In genomic region chr19:3955688-3956087, GRCh38 we compare ENCODE assay signal across 31 cellular contexts. TPM values are rescaled to one million over a fixed set of nuclear protein-coding genes. Genes with fewer than 3 reads are reported as not detected.
"Had no signal": no experiment of that assay in that cellular context is flagged by ENCODE, and none has a peak within 500 bp of the region (broad histone marks: within the 10 kb centered on the region; RNA-seq: fewer than 3 reads in every experiment).

No MANE protein-coding gene starts in this region.

- H3K27ac ChIP-seq: dorsolateral prefrontal cortex, esophagus squamous epithelium, lower lobe of right lung, skin epidermis, suprapubic skin, vagina had no signal

- H3K9me3 ChIP-seq: esophagus squamous epithelium, heart right ventricle, lower lobe of right lung, suprapubic skin, vagina had no signal

- FAIRE-seq: colon had no signal

- ATAC-seq: activated CD4-positive, alpha-beta T cell treated with anti-CD3 and anti-CD28 coated beads for 36 hours; activated naive CD4-positive, alpha-beta T cell treated with anti-CD3 and anti-CD28 coated beads, Interleukin-2, amount 50 U/mL, for 72 hours; activated T-helper 17 cell treated with anti-CD3 and anti-CD28 coated beads, Interleukin-2, amount 50 U/mL, for 72 hours; effector memory CD8-positive, alpha-beta T cell; heart right ventricle; left cardiac atrium; lower lobe of right lung; stimulated activated effector memory CD8-positive, alpha-beta T cell treated with anti-CD3 and anti-CD28 coated beads, Interleukin-12 subunit alpha, Interleukin-12 subunit beta, amount 100 ng/mL, for 72 hours; stimulated activated naive CD8-positive, alpha-beta T cell treated with anti-CD3 and anti-CD28 coated beads, Interleukin-15, amount 100 ng/mL, for 72 hours; T-helper 17 cell had no signal

- H3K27me3 ChIP-seq: dorsolateral prefrontal cortex, esophagus squamous epithelium, heart right ventricle, suprapubic skin, vagina had no signal

- H3K4me3 ChIP-seq: dorsolateral prefrontal cortex, esophagus squamous epithelium, heart right ventricle, lower lobe of right lung, skin epidermis, suprapubic skin, vagina had no signal

- DNase-seq: activated B cell treated with CpG ODN at 0.5 μM for 24 hours; activated CD4-positive, alpha-beta T cell treated with anti-CD3 and anti-CD28 coated beads for 36 hours; activated CD4-positive, alpha-beta T cell treated with anti-CD3 and anti-CD28 coated beads, Interleukin-2, amount 50 U/mL, for 4 hours; activated CD8-positive, alpha-beta memory T cell treated with anti-CD3 and anti-CD28 coated beads for 24 hours; activated CD8-positive, alpha-beta memory T cell treated with anti-CD3 and anti-CD28 coated beads, Interleukin-2, amount 50 U/mL, for 4 hours; activated T-cell treated with anti-CD3 and anti-CD28 coated beads, Interleukin-2, amount 50 U/mL, for 24 hours; aorta; central memory CD4-positive, alpha-beta T cell; dorsolateral prefrontal cortex; effector memory CD8-positive, alpha-beta T cell; esophagus squamous epithelium; heart right ventricle; islet precursor cell; left cardiac atrium; lower lobe of right lung; naive B cell; occipital lobe; stimulated activated CD4-positive, alpha-beta T cell treated with anti-CD3 and anti-CD28 coated beads, Interleukin-2, amount 100 ng/mL, for 24 hours; stimulated activated naive CD8-positive, alpha-beta T cell treated with anti-CD3 and anti-CD28 coated beads, Interleukin-15, amount 100 ng/mL, for 72 hours; T-helper 17 cell; trophoblast cell had no signal

RNA-seq across cellular contexts. Expression of gene NMRK2, which starts 22.8 kb away (rescaled TPM):
- total RNA-seq: activated B cell treated with CpG ODN at 0.5 μM for 24 hours; activated CD4-positive, alpha-beta T cell treated with anti-CD3 and anti-CD28 coated beads for 36 hours; activated naive CD4-positive, alpha-beta T cell treated with anti-CD3 and anti-CD28 coated beads, Interleukin-2, amount 50 U/mL, for 72 hours; activated T-helper 17 cell treated with anti-CD3 and anti-CD28 coated beads, Interleukin-2, amount 50 U/mL, for 72 hours; esophagus squamous epithelium; lower lobe of right lung; mesenteric fat pad; mucosa of gallbladder; neural crest cell; occipital lobe; suprapubic skin; T-helper 17 cell; vagina had no signal
